ENCODE assay signal across 1 cellular context in the genomic region with DNA sequence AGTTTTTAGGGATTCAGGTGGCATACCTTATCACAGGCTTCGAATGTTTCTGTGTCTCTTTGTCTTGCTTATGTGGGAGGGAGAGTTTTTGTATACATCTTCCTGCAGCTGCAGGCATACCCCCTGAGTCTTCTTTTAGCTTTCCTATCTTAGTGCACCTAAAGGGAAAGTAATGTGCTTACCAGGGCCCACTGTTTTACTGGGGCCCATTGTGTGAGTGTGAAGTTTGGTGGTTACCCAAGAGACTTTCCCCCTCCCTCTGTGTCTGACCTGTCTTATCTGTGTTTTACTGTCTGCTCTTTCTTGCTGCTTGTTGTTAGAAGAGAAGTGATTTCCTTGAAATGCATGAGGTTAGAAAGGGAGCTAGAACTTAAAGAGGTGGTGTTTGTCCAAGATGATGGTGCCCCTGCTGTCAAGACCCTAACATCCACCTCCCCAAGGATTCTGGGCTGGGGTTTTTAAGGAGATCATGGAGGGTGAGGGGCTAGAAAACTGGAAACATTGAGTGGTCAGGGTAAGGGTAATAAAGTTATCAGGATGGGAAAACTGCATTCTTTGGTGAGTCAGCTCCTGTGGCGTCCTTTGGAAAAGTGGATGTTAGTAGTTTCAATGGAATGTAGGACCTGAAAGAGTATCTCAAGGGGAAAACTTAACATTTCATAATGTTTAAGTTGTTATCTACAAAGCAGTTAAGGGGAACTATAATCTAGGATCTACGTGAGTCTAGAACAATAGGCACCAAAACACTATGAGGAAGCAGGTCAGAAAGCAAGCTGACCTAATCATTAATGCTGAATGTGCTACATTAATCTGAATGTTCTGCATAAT.
TF ChIP-seq lines count a peak whose summit lies in the region.

No MANE protein-coding gene starts in this region.

TF ChIP-seq in A549, 52 proteins besides CTCF, POLR2A, EP300 and RAD21 (continued from another document):
- TF ChIP-seq RNF2 (IDR thresholded peaks at IDR 0.05; ENCODE audit: borderline replicate concordance, low read depth) = no peak
- no peak for TF ChIP-seq SREBF2 (IDR thresholded peaks at IDR 0.05)
- TF ChIP-seq, protein P1, sequence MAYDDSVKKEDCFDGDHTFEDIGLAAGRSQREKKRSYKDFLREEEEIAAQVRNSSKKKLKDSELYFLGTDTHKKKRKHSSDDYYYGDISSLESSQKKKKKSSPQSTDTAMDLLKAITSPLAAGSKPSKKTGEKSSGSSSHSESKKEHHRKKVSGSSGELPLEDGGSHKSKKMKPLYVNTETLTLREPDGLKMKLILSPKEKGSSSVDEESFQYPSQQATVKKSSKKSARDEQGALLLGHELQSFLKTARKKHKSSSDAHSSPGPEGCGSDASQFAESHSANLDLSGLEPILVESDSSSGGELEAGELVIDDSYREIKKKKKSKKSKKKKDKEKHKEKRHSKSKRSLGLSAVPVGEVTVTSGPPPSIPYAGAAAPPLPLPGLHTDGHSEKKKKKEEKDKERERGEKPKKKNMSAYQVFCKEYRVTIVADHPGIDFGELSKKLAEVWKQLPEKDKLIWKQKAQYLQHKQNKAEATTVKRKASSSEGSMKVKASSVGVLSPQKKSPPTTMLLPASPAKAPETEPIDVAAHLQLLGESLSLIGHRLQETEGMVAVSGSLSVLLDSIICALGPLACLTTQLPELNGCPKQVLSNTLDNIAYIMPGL (CRISPR knock-in tag; IDR thresholded peaks at IDR 0.05; ENCODE audit: borderline replicate concordance) = no peak
- TF ChIP-seq NFE2L2 (conservative IDR thresholded peaks at IDR 0.05; ENCODE audit: low read length) = no peak
- no peak for TF ChIP-seq HDAC2 (IDR thresholded peaks at IDR 0.05)
- TF ChIP-seq, protein P2, sequence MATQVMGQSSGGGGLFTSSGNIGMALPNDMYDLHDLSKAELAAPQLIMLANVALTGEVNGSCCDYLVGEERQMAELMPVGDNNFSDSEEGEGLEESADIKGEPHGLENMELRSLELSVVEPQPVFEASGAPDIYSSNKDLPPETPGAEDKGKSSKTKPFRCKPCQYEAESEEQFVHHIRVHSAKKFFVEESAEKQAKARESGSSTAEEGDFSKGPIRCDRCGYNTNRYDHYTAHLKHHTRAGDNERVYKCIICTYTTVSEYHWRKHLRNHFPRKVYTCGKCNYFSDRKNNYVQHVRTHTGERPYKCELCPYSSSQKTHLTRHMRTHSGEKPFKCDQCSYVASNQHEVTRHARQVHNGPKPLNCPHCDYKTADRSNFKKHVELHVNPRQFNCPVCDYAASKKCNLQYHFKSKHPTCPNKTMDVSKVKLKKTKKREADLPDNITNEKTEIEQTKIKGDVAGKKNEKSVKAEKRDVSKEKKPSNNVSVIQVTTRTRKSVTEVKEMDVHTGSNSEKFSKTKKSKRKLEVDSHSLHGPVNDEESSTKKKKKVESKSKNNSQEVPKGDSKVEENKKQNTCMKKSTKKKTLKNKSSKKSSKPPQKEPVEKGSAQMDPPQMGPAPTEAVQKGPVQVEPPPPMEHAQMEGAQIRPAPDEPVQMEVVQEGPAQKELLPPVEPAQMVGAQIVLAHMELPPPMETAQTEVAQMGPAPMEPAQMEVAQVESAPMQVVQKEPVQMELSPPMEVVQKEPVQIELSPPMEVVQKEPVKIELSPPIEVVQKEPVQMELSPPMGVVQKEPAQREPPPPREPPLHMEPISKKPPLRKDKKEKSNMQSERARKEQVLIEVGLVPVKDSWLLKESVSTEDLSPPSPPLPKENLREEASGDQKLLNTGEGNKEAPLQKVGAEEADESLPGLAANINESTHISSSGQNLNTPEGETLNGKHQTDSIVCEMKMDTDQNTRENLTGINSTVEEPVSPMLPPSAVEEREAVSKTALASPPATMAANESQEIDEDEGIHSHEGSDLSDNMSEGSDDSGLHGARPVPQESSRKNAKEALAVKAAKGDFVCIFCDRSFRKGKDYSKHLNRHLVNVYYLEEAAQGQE (IDR thresholded peaks at IDR 0.05) = no peak
- no peak for TF ChIP-seq ZSCAN20 (CRISPR knock-in tag; IDR thresholded peaks at IDR 0.05)
- TF ChIP-seq EHMT2 (IDR thresholded peaks at IDR 0.05; ENCODE audit: low read depth) = no peak
- TF ChIP-seq HOXA7 (CRISPR knock-in tag; IDR thresholded peaks at IDR 0.05) = no peak
- peak; percentile 80 for TF ChIP-seq JUNB (IDR thresholded peaks at IDR 0.05)
- TF ChIP-seq RARB (CRISPR knock-in tag; IDR thresholded peaks at IDR 0.05) = no peak
- TF ChIP-seq MAFK (IDR thresholded peaks at IDR 0.05; ENCODE audit: partially characterized antibody) = peak; percentile 73
- TF ChIP-seq, protein P3, sequence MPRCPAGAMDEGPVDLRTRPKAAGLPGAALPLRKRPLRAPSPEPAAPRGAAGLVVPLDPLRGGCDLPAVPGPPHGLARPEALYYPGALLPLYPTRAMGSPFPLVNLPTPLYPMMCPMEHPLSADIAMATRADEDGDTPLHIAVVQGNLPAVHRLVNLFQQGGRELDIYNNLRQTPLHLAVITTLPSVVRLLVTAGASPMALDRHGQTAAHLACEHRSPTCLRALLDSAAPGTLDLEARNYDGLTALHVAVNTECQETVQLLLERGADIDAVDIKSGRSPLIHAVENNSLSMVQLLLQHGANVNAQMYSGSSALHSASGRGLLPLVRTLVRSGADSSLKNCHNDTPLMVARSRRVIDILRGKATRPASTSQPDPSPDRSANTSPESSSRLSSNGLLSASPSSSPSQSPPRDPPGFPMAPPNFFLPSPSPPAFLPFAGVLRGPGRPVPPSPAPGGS (IDR thresholded peaks at IDR 0.05) = peak; percentile 54; the same call in 1 of the 3 replicates
- TF ChIP-seq, protein P4, sequence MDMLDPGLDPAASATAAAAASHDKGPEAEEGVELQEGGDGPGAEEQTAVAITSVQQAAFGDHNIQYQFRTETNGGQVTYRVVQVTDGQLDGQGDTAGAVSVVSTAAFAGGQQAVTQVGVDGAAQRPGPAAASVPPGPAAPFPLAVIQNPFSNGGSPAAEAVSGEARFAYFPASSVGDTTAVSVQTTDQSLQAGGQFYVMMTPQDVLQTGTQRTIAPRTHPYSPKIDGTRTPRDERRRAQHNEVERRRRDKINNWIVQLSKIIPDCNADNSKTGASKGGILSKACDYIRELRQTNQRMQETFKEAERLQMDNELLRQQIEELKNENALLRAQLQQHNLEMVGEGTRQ (IDR thresholded peaks at IDR 0.05) = no peak
- no peak for TF ChIP-seq ZC3H11A (IDR thresholded peaks at IDR 0.05)
- TF ChIP-seq, protein P5, sequence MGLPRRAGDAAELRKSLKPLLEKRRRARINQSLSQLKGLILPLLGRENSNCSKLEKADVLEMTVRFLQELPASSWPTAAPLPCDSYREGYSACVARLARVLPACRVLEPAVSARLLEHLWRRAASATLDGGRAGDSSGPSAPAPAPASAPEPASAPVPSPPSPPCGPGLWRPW (IDR thresholded peaks at IDR 0.05) = no peak
- no peak for TF ChIP-seq CHD2 (IDR thresholded peaks at IDR 0.05; ENCODE audit: low read length, partially characterized antibody)
- TF ChIP-seq BHLHE40 (IDR thresholded peaks at IDR 0.05; ENCODE audit: low read depth, low read length) = no peak
- TF ChIP-seq SMC3 (IDR thresholded peaks at IDR 0.05) = no peak
- TF ChIP-seq KDM5A (IDR thresholded peaks at IDR 0.05) = no peak
TF ChIP-seq in A549: peak in this region for 9.
